In genomic region chr1:24424990-24425389, GRCh38 we compare ENCODE assay signal across 13 cellular contexts. TPM values are rescaled to one million over a fixed set of nuclear protein-coding genes. Genes with fewer than 3 reads are reported as not detected.
A peak's percentile ranks its signal among the peaks of the same experiment; 100 is the strongest.
DNase-seq lines count a peak whose midpoint lies in the region; ATAC-seq and TF ChIP-seq lines count a peak whose summit lies in the region.
"Had no signal": no experiment of that assay in that cellular context is flagged by ENCODE, and none has a peak within 500 bp of the region (broad histone marks: within the 10 kb centered on the region; RNA-seq: fewer than 3 reads in every experiment).

No MANE protein-coding gene starts in this region.

- H3K4me1 Mint-ChIP-seq in activated naive CD8-positive, alpha-beta T cell (ENCODE audit: low read depth), result peaks cover 72% of the 10 kb centered on the region
- peaks cover 59% of the 10 kb centered on the region for H3K4me1 Mint-ChIP-seq in activated naive CD8-positive, alpha-beta T cell treated with anti-CD3 and anti-CD28 coated beads, Interleukin-2, amount 50 U/mL, for 24 hours
- H3K4me1 Mint-ChIP-seq in CD8-positive, alpha-beta T cell (ENCODE audit: low read depth), result peaks cover 75% of the 10 kb centered on the region
- H3K4me1 Mint-ChIP-seq in activated T-helper 1 cell treated with anti-CD3 and anti-CD28 coated beads, Interleukin-12 subunit alpha, Interleukin-12 subunit beta, Interleukin-2, Interleukin-4 antibody, amounts not matched to agents 30 ng/mL and 10 ng/mL and 1 ng/mL, durations not matched to agents 14 hours and 24 hours and 36 hours (ENCODE audit: low read depth), result peaks cover 25% of the 10 kb centered on the region

- CTCF ChIA-PET in CD8-positive, alpha-beta T cell (lab: Charles Lee), result interaction anchor here (1.7 to 4.2 kb wide), 3 partner anchors 10 to 105 kb away, joined by 6 to 31 read pairs (median 16); partner anchors contain the start of gene NIPAL3

- DNase-seq in activated naive CD8-positive, alpha-beta T cell treated with anti-CD3 and anti-CD28 coated beads, Interleukin-2, amount 50 U/mL, for 24 hours, result no peak
- no peak for DNase-seq in CD8-positive, alpha-beta T cell
- peak in 1 of 2 donors; percentile 34 for DNase-seq in left colon
- no peak for DNase-seq in NCI-H510A (lab: John Stamatoyannopoulos, UW)
- no peak for DNase-seq in activated T-helper 1 cell treated with anti-CD3 and anti-CD28 coated beads, Interleukin-12 subunit alpha, Interleukin-12 subunit beta, Interleukin-2, Interleukin-4 antibody, amounts not matched to agents 30 ng/mL and 10 ng/mL and 1 ng/mL, durations not matched to agents 14 hours and 24 hours and 36 hours (ENCODE audit: low spot score)
- DNase-seq in middle frontal gyrus (ENCODE audit: extremely low spot score, low spot score), result no peak
- DNase-seq: Calu3, DMS 273 treated with DMSO at 0.1 percent for 48 hours, HCEC 1CT had no signal

- H3K4me3 ChIP-seq in CD8-positive, alpha-beta T cell (ENCODE audit: low read depth, low read length), result no peak overlapping the region
- H3K4me3 ChIP-seq: GM12878 had no signal

- H3K4me1 ChIP-seq in CD8-positive, alpha-beta T cell (ENCODE audit: insufficient read depth, low read length), result peaks cover 10% of the 10 kb centered on the region

- intact Hi-C loops in CD8-positive, alpha-beta T cell (cut with DNase I, micrococcal nuclease), result loop anchor here in 1 of 2 experiments (5.0 kb wide), 1 partner anchor 492 kb away; no protein-coding TSS in a partner anchor
- intact Hi-C loops in left colon (cut with DNase I, micrococcal nuclease), result no loop called here
- intact Hi-C loops in activated T-helper 1 cell treated with anti-CD3 and anti-CD28 coated beads, Interleukin-12 subunit alpha, Interleukin-12 subunit beta, Interleukin-2, Interleukin-4 antibody, amounts not matched to agents 30 ng/mL and 10 ng/mL and 1 ng/mL, durations not matched to agents 14 hours and 24 hours and 36 hours (cut with micrococcal nuclease), result no loop called here

- peak overlapping the region; percentile 35 for H3K27ac Mint-ChIP-seq in activated naive CD8-positive, alpha-beta T cell
- H3K27ac Mint-ChIP-seq in activated naive CD8-positive, alpha-beta T cell treated with anti-CD3 and anti-CD28 coated beads, Interleukin-2, amount 50 U/mL, for 24 hours, result no peak overlapping the region
- H3K27ac Mint-ChIP-seq in CD8-positive, alpha-beta T cell, result peak overlapping the region; percentile 71
- H3K27ac Mint-ChIP-seq in activated T-helper 1 cell treated with anti-CD3 and anti-CD28 coated beads, Interleukin-12 subunit alpha, Interleukin-12 subunit beta, Interleukin-2, Interleukin-4 antibody, amounts not matched to agents 30 ng/mL and 10 ng/mL and 1 ng/mL, durations not matched to agents 14 hours and 24 hours and 36 hours, result no peak overlapping the region
- H3K27ac Mint-ChIP-seq: CD14-positive monocyte had no signal

- POLR2A ChIA-PET in CD8-positive, alpha-beta T cell (lab: Charles Lee), result interaction anchor here (1.3 to 2.2 kb wide), 2 partner anchors 10 to 77 kb away, joined by 4 to 5 read pairs; partner anchors contain the start of genes NIPAL3 and RCAN3

- no peaks in the 10 kb centered on the region for H3K27me3 Mint-ChIP-seq in activated naive CD8-positive, alpha-beta T cell
- H3K27me3 Mint-ChIP-seq in activated naive CD8-positive, alpha-beta T cell treated with anti-CD3 and anti-CD28 coated beads, Interleukin-2, amount 50 U/mL, for 24 hours, result no peaks in the 10 kb centered on the region
- no peaks in the 10 kb centered on the region for H3K27me3 Mint-ChIP-seq in CD8-positive, alpha-beta T cell (ENCODE audit: low read depth)
- no peaks in the 10 kb centered on the region for H3K27me3 Mint-ChIP-seq in activated T-helper 1 cell treated with anti-CD3 and anti-CD28 coated beads, Interleukin-12 subunit alpha, Interleukin-12 subunit beta, Interleukin-2, Interleukin-4 antibody, amounts not matched to agents 30 ng/mL and 10 ng/mL and 1 ng/mL, durations not matched to agents 14 hours and 24 hours and 36 hours (ENCODE audit: insufficient read depth)

- H3K27me3 ChIP-seq in CD8-positive, alpha-beta T cell (ENCODE audit: insufficient read depth, low read length), result no peaks in the 10 kb centered on the region

- no peaks in the 10 kb centered on the region for H3K9me3 Mint-ChIP-seq in activated naive CD8-positive, alpha-beta T cell (ENCODE audit: low read depth)
- H3K9me3 Mint-ChIP-seq in activated naive CD8-positive, alpha-beta T cell treated with anti-CD3 and anti-CD28 coated beads, Interleukin-2, amount 50 U/mL, for 24 hours, result no peaks in the 10 kb centered on the region
- no peaks in the 10 kb centered on the region for H3K9me3 Mint-ChIP-seq in CD8-positive, alpha-beta T cell
- H3K9me3 Mint-ChIP-seq in activated T-helper 1 cell treated with anti-CD3 and anti-CD28 coated beads, Interleukin-12 subunit alpha, Interleukin-12 subunit beta, Interleukin-2, Interleukin-4 antibody, amounts not matched to agents 30 ng/mL and 10 ng/mL and 1 ng/mL, durations not matched to agents 14 hours and 24 hours and 36 hours, result no peaks in the 10 kb centered on the region
- H3K9me3 Mint-ChIP-seq: CD14-positive monocyte had no signal

- H3K36me3 ChIP-seq in CD8-positive, alpha-beta T cell (ENCODE audit: insufficient read depth, low read length), result peaks cover 25% of the 10 kb centered on the region

- TF ChIP-seq CTCF in CD8-positive, alpha-beta T cell (IDR thresholded peaks at IDR 0.05), result no peak

- H3K27ac ChIP-seq in CD8-positive, alpha-beta T cell (ENCODE audit: low read depth, low read length), result no peak overlapping the region

- H3K9me3 ChIP-seq in CD8-positive, alpha-beta T cell (ENCODE audit: low read length), result no peaks in the 10 kb centered on the region

- no peak for ATAC-seq in activated naive CD8-positive, alpha-beta T cell treated with anti-CD3 and anti-CD28 coated beads, Interleukin-2, amount 50 U/mL, for 24 hours
- ATAC-seq in CD8-positive, alpha-beta T cell, result no peak
- peak; percentile 70 for ATAC-seq in left colon
- ATAC-seq: GM12878, HepG2 had no signal

- no peak overlapping the region for H3K4me3 Mint-ChIP-seq in activated naive CD8-positive, alpha-beta T cell
- no peak overlapping the region for H3K4me3 Mint-ChIP-seq in activated naive CD8-positive, alpha-beta T cell treated with anti-CD3 and anti-CD28 coated beads, Interleukin-2, amount 50 U/mL, for 24 hours
- H3K4me3 Mint-ChIP-seq in CD8-positive, alpha-beta T cell, result no peak overlapping the region
- H3K4me3 Mint-ChIP-seq in activated T-helper 1 cell treated with anti-CD3 and anti-CD28 coated beads, Interleukin-12 subunit alpha, Interleukin-12 subunit beta, Interleukin-2, Interleukin-4 antibody, amounts not matched to agents 30 ng/mL and 10 ng/mL and 1 ng/mL, durations not matched to agents 14 hours and 24 hours and 36 hours, result no peak overlapping the region
- H3K4me3 Mint-ChIP-seq: CD14-positive monocyte had no signal

- H3K36me3 Mint-ChIP-seq in activated naive CD8-positive, alpha-beta T cell, result peaks cover 22% of the 10 kb centered on the region
- peaks cover 48% of the 10 kb centered on the region for H3K36me3 Mint-ChIP-seq in activated naive CD8-positive, alpha-beta T cell treated with anti-CD3 and anti-CD28 coated beads, Interleukin-2, amount 50 U/mL, for 24 hours (ENCODE audit: low read depth)
- H3K36me3 Mint-ChIP-seq in CD8-positive, alpha-beta T cell, result peaks cover 82% of the 10 kb centered on the region
- H3K36me3 Mint-ChIP-seq in activated T-helper 1 cell treated with anti-CD3 and anti-CD28 coated beads, Interleukin-12 subunit alpha, Interleukin-12 subunit beta, Interleukin-2, Interleukin-4 antibody, amounts not matched to agents 30 ng/mL and 10 ng/mL and 1 ng/mL, durations not matched to agents 14 hours and 24 hours and 36 hours (ENCODE audit: low read depth), result peaks cover 43% of the 10 kb centered on the region

RNA-seq across cellular contexts. Expression of gene NIPAL3, which starts 9.4 kb away (rescaled TPM):
- total RNA-seq in CD8-positive, alpha-beta T cell, result 10 to 100 TPM; 22.3 to 22.7 TPM
- total RNA-seq in left colon, result 10 to 100 TPM; 33.9 to 48.2 TPM
- total RNA-seq in activated T-helper 1 cell treated with anti-CD3 and anti-CD28 coated beads, Interleukin-12 subunit alpha, Interleukin-12 subunit beta, Interleukin-2, Interleukin-4 antibody, amounts not matched to agents 30 ng/mL and 10 ng/mL and 1 ng/mL, durations not matched to agents 14 hours and 24 hours and 36 hours, result 22.7 and 23.5 TPM in 2 replicates

RNA-seq across cellular contexts. Expression of gene STPG1, which starts 11.4 kb away (rescaled TPM):
- total RNA-seq in CD8-positive, alpha-beta T cell, result 1 to 10 TPM; 2.0 to 2.4 TPM
- total RNA-seq in left colon, result 10 to 100 TPM; 17.6 to 24.7 TPM
- total RNA-seq in activated T-helper 1 cell treated with anti-CD3 and anti-CD28 coated beads, Interleukin-12 subunit alpha, Interleukin-12 subunit beta, Interleukin-2, Interleukin-4 antibody, amounts not matched to agents 30 ng/mL and 10 ng/mL and 1 ng/mL, durations not matched to agents 14 hours and 24 hours and 36 hours, result 4.1 and 5.1 TPM in 2 replicates

Comparison
In these comparisons a context has a peak if more than half of its experiments do, and no peak if none do; other contexts are left out.
1. H3K27ac Mint-ChIP-seq: peak in activated naive CD8-positive, alpha-beta T cell (single experiment) and CD8-positive, alpha-beta T cell (single experiment); none in activated naive CD8-positive, alpha-beta T cell treated with anti-CD3 and anti-CD28 coated beads, Interleukin-2, amount 50 U/mL, for 24 hours (single experiment) and activated T-helper 1 cell treated with anti-CD3 and anti-CD28 coated beads, Interleukin-12 subunit alpha, Interleukin-12 subunit beta, Interleukin-2, Interleukin-4 antibody, amounts not matched to agents 30 ng/mL and 10 ng/mL and 1 ng/mL, durations not matched to agents 14 hours and 24 hours and 36 hours (single experiment).